24 cellular contexts compared by ENCODE assay signal in the genomic region with DNA sequence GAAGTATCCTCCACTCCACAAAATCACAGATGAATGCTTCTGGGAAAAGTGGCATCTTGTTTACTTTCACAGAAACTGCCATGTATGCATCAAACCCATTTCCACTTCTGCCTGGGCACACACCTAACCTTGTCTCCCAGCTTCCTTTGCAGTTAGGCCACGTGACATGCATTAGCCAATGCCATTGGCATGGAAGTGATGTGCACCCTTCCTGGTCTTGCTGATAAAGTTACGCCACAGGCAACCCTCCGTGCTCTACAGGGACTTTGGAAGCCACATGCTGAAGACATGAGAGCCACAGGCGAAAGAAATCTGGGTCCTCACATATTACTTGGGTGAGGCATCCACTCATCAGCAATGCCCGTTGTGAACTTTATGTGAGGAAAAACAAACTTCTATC.
"Had no signal": no experiment of that assay in that cellular context is flagged by ENCODE, and none has a peak within 500 bp of the region (broad histone marks: within the 10 kb centered on the region; RNA-seq: fewer than 3 reads in every experiment).

No MANE protein-coding gene starts in this region.

- H3K36me3 ChIP-seq: MG63, SJSA1 had no signal

- H3K27me3 ChIP-seq: SJSA1 had no signal

- FAIRE-seq: HepG2, RCC 7860 had no signal

- H3K27ac Mint-ChIP-seq: IgD-negative memory B cell had no signal

- H3K4me1 Mint-ChIP-seq: IgD-negative memory B cell had no signal

- H3K4me3 ChIP-seq: MG63, SJSA1, SK-N-MC had no signal

- H3K4me3 Mint-ChIP-seq: IgD-negative memory B cell had no signal

- ATAC-seq: HepG2 had no signal

- H3K27ac ChIP-seq: SJSA1, SK-N-MC had no signal

- H3K4me1 ChIP-seq: SJSA1 had no signal

- DNase-seq: Karpas-422, KG1, MG63, NCI-H1092, NCI-H1105 treated with DMSO at 0.1 percent for 48 hours, NCI-H1417 treated with DMSO at 0.1 percent for 48 hours, NCI-H146, NCI-H1694 treated with DMSO at 0.1 percent for 48 hours, NCI-H1930, NCI-H2081, NCI-H2107, NCI-H2227 treated with DMSO at 0.1 percent for 48 hours, NCI-H524, NCI-H526 treated with DMSO at 0.1 percent for 48 hours, NCI-H774, Right ventricle myocardium superior, RPMI8226, SIG-M5, SW 1271 had no signal
